Comparison of ENCODE assay signal across 14 cellular contexts in the genomic region with DNA sequence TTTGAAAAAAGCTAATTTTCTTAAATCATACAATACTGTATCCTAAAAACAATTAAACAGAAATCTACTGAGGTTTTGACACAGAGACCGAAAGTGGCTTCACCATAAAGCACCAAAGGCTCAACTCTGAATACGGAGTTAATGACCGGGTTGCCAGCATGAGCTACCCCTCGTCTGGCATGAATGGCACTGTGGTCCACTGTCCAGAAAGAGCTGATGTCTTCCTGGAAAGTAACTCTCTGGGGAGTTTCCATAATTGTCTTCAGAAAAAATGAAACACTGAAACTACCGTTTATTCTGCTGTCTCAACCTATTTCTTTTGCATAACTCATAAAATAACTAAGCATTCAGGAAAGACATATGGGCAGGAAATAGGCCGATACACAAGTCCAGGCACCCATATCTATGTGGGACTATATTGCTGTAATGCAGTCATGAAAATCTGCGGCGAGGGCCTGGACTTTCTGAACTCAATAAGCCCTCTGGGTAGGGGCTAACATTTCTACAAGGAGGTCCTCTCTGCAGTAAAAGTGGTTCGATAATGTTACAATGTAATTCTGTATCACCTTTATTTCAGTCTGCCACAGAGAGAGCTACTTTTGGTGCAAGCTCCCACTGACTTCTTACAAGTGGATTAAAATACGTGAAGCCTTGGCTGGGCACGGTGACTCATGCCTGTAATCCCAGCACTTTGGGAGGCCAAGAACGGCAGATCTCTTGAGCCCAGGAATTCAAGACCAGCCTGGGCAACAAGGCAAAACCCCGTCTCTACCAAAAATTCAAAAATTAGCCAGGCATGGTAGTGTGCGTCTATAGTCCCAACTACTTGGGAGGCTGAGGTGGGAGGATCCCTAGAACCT. TPM values are rescaled to one million over a fixed set of nuclear protein-coding genes. Genes with fewer than 3 reads are reported as not detected.
A peak's percentile ranks its signal among the peaks of the same experiment; 100 is the strongest.
DNase-seq lines count a peak whose midpoint lies in the region; ATAC-seq and TF ChIP-seq lines count a peak whose summit lies in the region.
"Had no signal": no experiment of that assay in that cellular context is flagged by ENCODE, and none has a peak within 500 bp of the region (broad histone marks: within the 10 kb centered on the region; RNA-seq: fewer than 3 reads in every experiment).

No MANE protein-coding gene starts in this region.

- 69 to 78% methylated on average over 10 to 14 of the region's 14 CpGs for whole genome bisulfite sequencing in gastroesophageal sphincter (ENCODE audit: low coverage in 1 of 2), 2 donors

- TF ChIP-seq POLR2A in gastroesophageal sphincter (IDR thresholded peaks at IDR 0.05) = no peak

- H3K27ac ChIP-seq in ascending aorta (peak overlapping the region; percentile 53 to 57), skeletal muscle tissue (ENCODE audit: low read depth, low read length) (peak overlapping the region; percentile 41), gastroesophageal sphincter (no peak overlapping the region)
- H3K27ac ChIP-seq: breast epithelium, SK-N-MC, upper lobe of right lung had no signal

- no peak for TF ChIP-seq CTCF in ascending aorta (IDR thresholded peaks at IDR 0.05)
- TF ChIP-seq CTCF in gastroesophageal sphincter (IDR thresholded peaks at IDR 0.05) = no peak

- peak; percentile 22 to 25 for DNase-seq in activated CD4-positive, alpha-beta T cell treated with anti-CD3 and anti-CD28 coated beads, Interleukin-2, amount 50 U/mL, for 48 hours
- no peak for DNase-seq in activated CD4-positive, alpha-beta T cell treated with anti-CD3 and anti-CD28 coated beads for 1 hour
- DNase-seq in HT1080 (ENCODE audit: low read depth) (peak; percentile 62), ascending aorta (ENCODE audit: low spot score in 2 of 2) (peak in 1 of 2 donors; percentile 72), Right ventricle myocardium inferior (ENCODE audit: missing footprints) (no peak), NCI-H1417 treated with DMSO at 0.1 percent for 48 hours (lab: John Stamatoyannopoulos, UW) (no peak)
- DNase-seq: activated CD4-positive, CD25-positive, alpha-beta regulatory T cell treated with anti-CD3 and anti-CD28 coated beads, Interleukin-2, amount 50 U/mL, for 72 hours; activated effector memory CD4-positive, alpha-beta T cell treated with anti-CD3 and anti-CD28 coated beads, Interleukin-2, amount 50 U/mL, for 16 hours; NCI-H187; upper lobe of right lung had no signal

- peaks cover 0 to 47% of the 10 kb centered on the region in 2 donors for H3K4me1 ChIP-seq in ascending aorta
- H3K4me1 ChIP-seq in skeletal muscle tissue (ENCODE audit: control insufficient read depth in 3 of 3, insufficient read depth in 3 of 3, low read length in 3 of 3) = peaks cover 15 to 40% (median 33%) of the 10 kb centered on the region in 3 donors
- peaks cover 0 to 23% (median 4%) of the 10 kb centered on the region in 3 donors for H3K4me1 ChIP-seq in gastroesophageal sphincter
- H3K4me1 ChIP-seq: breast epithelium, upper lobe of right lung had no signal

- no peak for ATAC-seq in gastroesophageal sphincter
- ATAC-seq in Right ventricle myocardium inferior = no peak
- ATAC-seq: upper lobe of right lung had no signal

- TF ChIP-seq EP300 in gastroesophageal sphincter (IDR thresholded peaks at IDR 0.05) = no peak

- H3K36me3 ChIP-seq in ascending aorta (no peaks in the 10 kb centered on the region), skeletal muscle tissue (ENCODE audit: control insufficient read depth in 3 of 3, insufficient read depth in 3 of 3, low read length in 3 of 3) (no peaks in the 10 kb centered on the region), gastroesophageal sphincter (no peaks in the 10 kb centered on the region)
- H3K36me3 ChIP-seq: breast epithelium, upper lobe of right lung had no signal

- H3K9ac ChIP-seq in skeletal muscle tissue (ENCODE audit: low read depth in 1 of 3, low read length in 3 of 3) = no peak overlapping the region

- intact Hi-C loops in ascending aorta (cut with DNase I) (loop anchor here (5.0 kb wide), 2 partner anchors 72 to 188 kb away; no protein-coding TSS in a partner anchor), Right ventricle myocardium inferior (cut with DNase I) (no loop called here)

- H3K4me3 ChIP-seq in ascending aorta = no peak overlapping the region
- no peak overlapping the region for H3K4me3 ChIP-seq in skeletal muscle tissue (ENCODE audit: low read length in 3 of 3)
- no peak overlapping the region for H3K4me3 ChIP-seq in gastroesophageal sphincter
- H3K4me3 ChIP-seq: breast epithelium, SK-N-MC, upper lobe of right lung had no signal

- H3K9me3 ChIP-seq in ascending aorta = no peaks in the 10 kb centered on the region
- no peaks in the 10 kb centered on the region for H3K9me3 ChIP-seq in skeletal muscle tissue (ENCODE audit: control insufficient read depth in 3 of 3, low read length in 3 of 3)
- H3K9me3 ChIP-seq in gastroesophageal sphincter = no peaks in the 10 kb centered on the region
- H3K9me3 ChIP-seq: breast epithelium, upper lobe of right lung had no signal

- H3K27me3 ChIP-seq in ascending aorta (no peaks in the 10 kb centered on the region), skeletal muscle tissue (ENCODE audit: control insufficient read depth in 3 of 3, insufficient read depth in 3 of 3, low read length in 3 of 3) (no peaks in the 10 kb centered on the region), gastroesophageal sphincter (no peaks in the 10 kb centered on the region)
- H3K27me3 ChIP-seq: breast epithelium, upper lobe of right lung had no signal

RNA-seq across cellular contexts. Expression of gene ANKH, which starts 52.4 kb away (rescaled TPM):
- total RNA-seq in HT1080 (2014; rRNA removed; shearing (Covaris generic)) = 38.6 and 45.0 TPM in 2 replicates
- 70.0 TPM in 2 replicates for polyA plus RNA-seq in HT1080 (2015; cell fraction: cytosol; rRNA removed)
- 45.3 and 50.2 TPM in 2 replicates for polyA plus RNA-seq in HT1080 (2015; cell fraction: nucleus; rRNA removed)
- total RNA-seq in ascending aorta (388 TPM), skeletal muscle tissue (13.0 TPM), gastroesophageal sphincter (10 to 100 TPM; 30.0 to 45.2 (median 36.0) TPM), Right ventricle myocardium inferior (156 TPM)

Comparison
In these comparisons a context has a peak if more than half of its experiments do, and no peak if none do; other contexts are left out.
1. DNase-seq: peak in activated CD4-positive, alpha-beta T cell treated with anti-CD3 and anti-CD28 coated beads, Interleukin-2, amount 50 U/mL, for 48 hours (2 of 2) and HT1080 (single experiment); none in activated CD4-positive, alpha-beta T cell treated with anti-CD3 and anti-CD28 coated beads for 1 hour (single experiment), Right ventricle myocardium inferior (single experiment) and NCI-H1417 treated with DMSO at 0.1 percent for 48 hours (single experiment).
2. H3K27ac ChIP-seq: peak in ascending aorta (2 of 2) and skeletal muscle tissue (single experiment); none in gastroesophageal sphincter (0 of 4).